In genomic region chr4:148540622-148541326, GRCh38 we compare ENCODE assay signal across 1 cellular context.
TF ChIP-seq lines count a peak whose summit lies in the region.

No MANE protein-coding gene starts in this region.

TF ChIP-seq in WTC11, 78 proteins besides CTCF, POLR2A, EP300 and RAD21 (continued from another document):
- TF ChIP-seq HMGXB4 (CRISPR knock-in tag; IDR thresholded peaks at IDR 0.05) (no peak), NR1H2 (CRISPR knock-in tag; IDR thresholded peaks at IDR 0.05) (no peak), ARID4B (CRISPR knock-in tag; IDR thresholded peaks at IDR 0.05; ENCODE audit: borderline replicate concordance) (no peak)
